In the genomic region with DNA sequence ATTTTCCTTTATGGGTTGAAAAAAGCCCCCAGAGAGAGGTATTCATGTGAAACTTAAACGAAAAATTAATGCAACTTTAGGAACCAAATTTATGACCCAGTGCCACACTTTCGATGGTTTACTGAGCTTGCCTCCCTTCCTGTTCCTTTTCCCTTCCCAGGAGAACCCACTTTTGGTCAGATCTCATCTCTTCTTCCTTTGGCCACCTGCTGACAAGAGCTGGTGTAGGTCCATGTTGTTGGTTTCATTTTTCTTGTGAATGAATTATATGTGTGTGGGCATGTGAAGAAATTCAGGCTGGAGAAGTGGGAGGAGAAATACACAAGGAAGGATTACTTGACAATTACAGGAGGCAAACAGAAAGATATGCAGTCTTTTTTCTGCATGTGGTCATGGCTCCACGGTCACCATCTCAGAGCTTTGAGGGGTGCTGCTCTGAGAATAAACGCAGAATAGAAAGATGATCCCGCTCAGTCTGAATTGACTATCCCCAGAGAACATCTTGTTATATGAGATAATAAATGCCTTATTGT, we compare ENCODE assay signal across 1 cellular context.
TF ChIP-seq lines count a peak whose summit lies in the region.

No MANE protein-coding gene starts in this region.

TF ChIP-seq in GM23338, 12 proteins besides CTCF, POLR2A, EP300 and RAD21 (continued from another document):
- TF ChIP-seq, protein P1, sequence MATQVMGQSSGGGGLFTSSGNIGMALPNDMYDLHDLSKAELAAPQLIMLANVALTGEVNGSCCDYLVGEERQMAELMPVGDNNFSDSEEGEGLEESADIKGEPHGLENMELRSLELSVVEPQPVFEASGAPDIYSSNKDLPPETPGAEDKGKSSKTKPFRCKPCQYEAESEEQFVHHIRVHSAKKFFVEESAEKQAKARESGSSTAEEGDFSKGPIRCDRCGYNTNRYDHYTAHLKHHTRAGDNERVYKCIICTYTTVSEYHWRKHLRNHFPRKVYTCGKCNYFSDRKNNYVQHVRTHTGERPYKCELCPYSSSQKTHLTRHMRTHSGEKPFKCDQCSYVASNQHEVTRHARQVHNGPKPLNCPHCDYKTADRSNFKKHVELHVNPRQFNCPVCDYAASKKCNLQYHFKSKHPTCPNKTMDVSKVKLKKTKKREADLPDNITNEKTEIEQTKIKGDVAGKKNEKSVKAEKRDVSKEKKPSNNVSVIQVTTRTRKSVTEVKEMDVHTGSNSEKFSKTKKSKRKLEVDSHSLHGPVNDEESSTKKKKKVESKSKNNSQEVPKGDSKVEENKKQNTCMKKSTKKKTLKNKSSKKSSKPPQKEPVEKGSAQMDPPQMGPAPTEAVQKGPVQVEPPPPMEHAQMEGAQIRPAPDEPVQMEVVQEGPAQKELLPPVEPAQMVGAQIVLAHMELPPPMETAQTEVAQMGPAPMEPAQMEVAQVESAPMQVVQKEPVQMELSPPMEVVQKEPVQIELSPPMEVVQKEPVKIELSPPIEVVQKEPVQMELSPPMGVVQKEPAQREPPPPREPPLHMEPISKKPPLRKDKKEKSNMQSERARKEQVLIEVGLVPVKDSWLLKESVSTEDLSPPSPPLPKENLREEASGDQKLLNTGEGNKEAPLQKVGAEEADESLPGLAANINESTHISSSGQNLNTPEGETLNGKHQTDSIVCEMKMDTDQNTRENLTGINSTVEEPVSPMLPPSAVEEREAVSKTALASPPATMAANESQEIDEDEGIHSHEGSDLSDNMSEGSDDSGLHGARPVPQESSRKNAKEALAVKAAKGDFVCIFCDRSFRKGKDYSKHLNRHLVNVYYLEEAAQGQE (IDR thresholded peaks at IDR 0.05; ENCODE audit: unreplicated experiment), result no peak
- TF ChIP-seq, protein P2, sequence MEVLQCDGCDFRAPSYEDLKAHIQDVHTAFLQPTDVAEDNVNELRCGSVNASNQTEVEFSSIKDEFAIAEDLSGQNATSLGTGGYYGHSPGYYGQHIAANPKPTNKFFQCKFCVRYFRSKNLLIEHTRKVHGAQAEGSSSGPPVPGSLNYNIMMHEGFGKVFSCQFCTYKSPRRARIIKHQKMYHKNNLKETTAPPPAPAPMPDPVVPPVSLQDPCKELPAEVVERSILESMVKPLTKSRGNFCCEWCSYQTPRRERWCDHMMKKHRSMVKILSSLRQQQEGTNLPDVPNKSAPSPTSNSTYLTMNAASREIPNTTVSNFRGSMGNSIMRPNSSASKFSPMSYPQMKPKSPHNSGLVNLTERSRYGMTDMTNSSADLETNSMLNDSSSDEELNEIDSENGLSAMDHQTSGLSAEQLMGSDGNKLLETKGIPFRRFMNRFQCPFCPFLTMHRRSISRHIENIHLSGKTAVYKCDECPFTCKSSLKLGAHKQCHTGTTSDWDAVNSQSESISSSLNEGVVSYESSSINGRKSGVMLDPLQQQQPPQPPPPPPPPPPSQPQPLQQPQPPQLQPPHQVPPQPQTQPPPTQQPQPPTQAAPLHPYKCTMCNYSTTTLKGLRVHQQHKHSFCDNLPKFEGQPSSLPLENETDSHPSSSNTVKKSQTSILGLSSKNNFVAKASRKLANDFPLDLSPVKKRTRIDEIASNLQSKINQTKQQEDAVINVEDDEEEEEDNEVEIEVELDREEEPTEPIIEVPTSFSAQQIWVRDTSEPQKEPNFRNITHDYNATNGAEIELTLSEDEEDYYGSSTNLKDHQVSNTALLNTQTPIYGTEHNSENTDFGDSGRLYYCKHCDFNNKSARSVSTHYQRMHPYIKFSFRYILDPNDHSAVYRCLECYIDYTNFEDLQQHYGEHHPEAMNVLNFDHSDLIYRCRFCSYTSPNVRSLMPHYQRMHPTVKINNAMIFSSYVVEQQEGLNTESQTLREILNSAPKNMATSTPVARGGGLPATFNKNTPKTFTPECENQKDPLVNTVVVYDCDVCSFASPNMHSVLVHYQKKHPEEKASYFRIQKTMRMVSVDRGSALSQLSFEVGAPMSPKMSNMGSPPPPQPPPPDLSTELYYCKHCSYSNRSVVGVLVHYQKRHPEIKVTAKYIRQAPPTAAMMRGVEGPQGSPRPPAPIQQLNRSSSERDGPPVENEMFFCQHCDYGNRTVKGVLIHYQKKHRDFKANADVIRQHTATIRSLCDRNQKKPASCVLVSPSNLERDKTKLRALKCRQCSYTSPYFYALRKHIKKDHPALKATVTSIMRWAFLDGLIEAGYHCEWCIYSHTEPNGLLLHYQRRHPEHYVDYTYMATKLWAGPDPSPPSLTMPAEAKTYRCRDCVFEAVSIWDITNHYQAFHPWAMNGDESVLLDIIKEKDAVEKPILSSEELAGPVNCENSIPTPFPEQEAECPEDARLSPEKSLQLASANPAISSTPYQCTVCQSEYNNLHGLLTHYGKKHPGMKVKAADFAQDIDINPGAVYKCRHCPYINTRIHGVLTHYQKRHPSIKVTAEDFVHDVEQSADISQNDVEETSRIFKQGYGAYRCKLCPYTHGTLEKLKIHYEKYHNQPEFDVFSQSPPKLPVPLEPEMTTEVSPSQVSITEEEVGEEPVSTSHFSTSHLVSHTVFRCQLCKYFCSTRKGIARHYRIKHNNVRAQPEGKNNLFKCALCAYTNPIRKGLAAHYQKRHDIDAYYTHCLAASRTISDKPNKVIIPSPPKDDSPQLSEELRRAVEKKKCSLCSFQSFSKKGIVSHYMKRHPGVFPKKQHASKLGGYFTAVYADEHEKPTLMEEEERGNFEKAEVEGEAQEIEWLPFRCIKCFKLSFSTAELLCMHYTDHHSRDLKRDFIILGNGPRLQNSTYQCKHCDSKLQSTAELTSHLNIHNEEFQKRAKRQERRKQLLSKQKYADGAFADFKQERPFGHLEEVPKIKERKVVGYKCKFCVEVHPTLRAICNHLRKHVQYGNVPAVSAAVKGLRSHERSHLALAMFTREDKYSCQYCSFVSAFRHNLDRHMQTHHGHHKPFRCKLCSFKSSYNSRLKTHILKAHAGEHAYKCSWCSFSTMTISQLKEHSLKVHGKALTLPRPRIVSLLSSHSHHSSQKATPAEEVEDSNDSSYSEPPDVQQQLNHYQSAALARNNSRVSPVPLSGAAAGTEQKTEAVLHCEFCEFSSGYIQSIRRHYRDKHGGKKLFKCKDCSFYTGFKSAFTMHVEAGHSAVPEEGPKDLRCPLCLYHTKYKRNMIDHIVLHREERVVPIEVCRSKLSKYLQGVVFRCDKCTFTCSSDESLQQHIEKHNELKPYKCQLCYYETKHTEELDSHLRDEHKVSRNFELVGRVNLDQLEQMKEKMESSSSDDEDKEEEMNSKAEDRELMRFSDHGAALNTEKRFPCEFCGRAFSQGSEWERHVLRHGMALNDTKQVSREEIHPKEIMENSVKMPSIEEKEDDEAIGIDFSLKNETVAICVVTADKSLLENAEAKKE (CRISPR knock-in tag; IDR thresholded peaks at IDR 0.05), result no peak
- TF ChIP-seq ZNF114 (CRISPR knock-in tag; IDR thresholded peaks at IDR 0.05), result no peak
